ENCODE assay signal across 11 cellular contexts in genomic region chr3:10006048-10006761, GRCh38.
"Had no signal": no experiment of that assay in that cellular context is flagged by ENCODE, and none has a peak within 500 bp of the region (broad histone marks: within the 10 kb centered on the region; RNA-seq: fewer than 3 reads in every experiment).

No MANE protein-coding gene starts in this region.

- ATAC-seq: activated T-cell treated with anti-CD3 and anti-CD28 coated beads, Interleukin-2, amount 50 U/mL, for 4 hours; esophagus mucosa; gastrocnemius medialis; T-cell had no signal

- DNase-seq: activated B cell treated with CpG ODN at 0.5 μM for 24 hours; activated CD4-positive, alpha-beta memory T cell treated with anti-CD3 and anti-CD28 coated beads for 36 hours; activated CD4-positive, alpha-beta T cell treated with anti-CD3 and anti-CD28 coated beads for 4 hours; activated T-cell treated with anti-CD3 and anti-CD28 coated beads, Interleukin-2, amount 50 U/mL, for 4 hours; effector CD4-positive, alpha-beta T cell; gastrocnemius medialis; midbrain; T-helper 9 cell; uterus had no signal
